9 cellular contexts compared by ENCODE assay signal in genomic region chr4:10074767-10075105, GRCh38. TPM values are rescaled to one million over a fixed set of nuclear protein-coding genes. Genes with fewer than 3 reads are reported as not detected.
DNase-seq lines count a peak whose midpoint lies in the region; ATAC-seq lines count a peak whose summit lies in the region.
"Had no signal": no experiment of that assay in that cellular context is flagged by ENCODE, and none has a peak within 500 bp of the region (broad histone marks: within the 10 kb centered on the region; RNA-seq: fewer than 3 reads in every experiment).

No MANE protein-coding gene starts in this region.

- peaks cover 25% of the 10 kb centered on the region for H3K79me1 ChIP-seq in mesenchymal stem cell (replicated peaks; ENCODE audit: low read length, poor library complexity, severe bottlenecking)

- no peak overlapping the region for H3K4ac ChIP-seq in mesenchymal stem cell (ENCODE audit: low read depth in 1 of 2, low read length in 2 of 2)

- H3K14ac ChIP-seq in mesenchymal stem cell (ENCODE audit: low read length in 2 of 2) = no peak overlapping the region

- no peaks in the 10 kb centered on the region for H3K9me3 ChIP-seq in mesenchymal stem cell (ENCODE audit: control insufficient read depth, low read length)

- DNase-seq in COLO829 (ENCODE audit: low spot score) (peak; percentile 11), HuH-7.5 (ENCODE audit: low spot score) (peak; percentile 42), astrocyte of the hippocampus (ENCODE audit: low read depth, low spot score) (peak; percentile 76), mesenchymal stem cell (peak; percentile 65)
- no peak for DNase-seq in stimulated activated naive CD4-positive, alpha-beta T cell treated with Interleukin-2 at 50 U/mL for 16 hours (lab: John Stamatoyannopoulos, UW)
- DNase-seq: naive B cell had no signal

- H2BK15ac ChIP-seq in mesenchymal stem cell (ENCODE audit: low read depth, poor library complexity, severe bottlenecking) = no peak overlapping the region

- no peak overlapping the region for H2BK12ac ChIP-seq in mesenchymal stem cell (ENCODE audit: low read length in 2 of 2)

- no peak for ATAC-seq in GM18517 (IDR thresholded peaks at IDR 0.05; ENCODE audit: unreplicated experiment)
- no peak for ATAC-seq in HG02678 (IDR thresholded peaks at IDR 0.05; ENCODE audit: unreplicated experiment)
- no peak for ATAC-seq in HG03159 (IDR thresholded peaks at IDR 0.05; ENCODE audit: unreplicated experiment)

- WGBS in mesenchymal stem cell = 96% methylated on average over 7 of the region's 7 CpGs

- no peak overlapping the region for H3K4me2 ChIP-seq in mesenchymal stem cell (ENCODE audit: low read length, poor library complexity, severe bottlenecking)

- H3K4me1 ChIP-seq in mesenchymal stem cell (ENCODE audit: control insufficient read depth, insufficient read depth, low read depth, low read length) = peaks cover 17% of the 10 kb centered on the region

- H3K23ac ChIP-seq in mesenchymal stem cell (ENCODE audit: low read length in 2 of 2) = no peak overlapping the region

- no peak overlapping the region for H3K4me3 ChIP-seq in mesenchymal stem cell (ENCODE audit: insufficient read depth in 1 of 2, low read depth in 1 of 2, low read length in 2 of 2)

- H3K9ac ChIP-seq in mesenchymal stem cell (ENCODE audit: low read length) = peak overlapping the region; percentile 11

- no peak overlapping the region for H3K18ac ChIP-seq in mesenchymal stem cell (ENCODE audit: low read depth in 1 of 2, low read length in 2 of 2)

- no peak overlapping the region for H2BK5ac ChIP-seq in mesenchymal stem cell (ENCODE audit: low read depth, low read length, poor library complexity, severe bottlenecking)

- no peak overlapping the region for H4K91ac ChIP-seq in mesenchymal stem cell (ENCODE audit: low read length)

- H2AFZ ChIP-seq in mesenchymal stem cell (ENCODE audit: low read depth, low read length) = no peak overlapping the region

- peak overlapping the region; percentile 48 for H3K27ac ChIP-seq in mesenchymal stem cell (ENCODE audit: low read length, poor library complexity, severe bottlenecking)

- peaks cover 62 to 97% of the 10 kb centered on the region in 2 experiments for H3K36me3 ChIP-seq in mesenchymal stem cell (ENCODE audit: control insufficient read depth in 1 of 2, insufficient read depth in 2 of 2, low read depth in 1 of 2, low read length in 2 of 2)

- H2AK5ac ChIP-seq in mesenchymal stem cell (ENCODE audit: low read length, severe bottlenecking) = no peak overlapping the region

- H4K8ac ChIP-seq in mesenchymal stem cell (ENCODE audit: low read length) = no peak overlapping the region

- H2BK120ac ChIP-seq in mesenchymal stem cell (ENCODE audit: low read depth, low read length) = no peak overlapping the region

- no peaks in the 10 kb centered on the region for H3K27me3 ChIP-seq in mesenchymal stem cell (ENCODE audit: control insufficient read depth in 1 of 2, insufficient read depth in 1 of 2, low read length in 2 of 2)

RNA-seq across cellular contexts. Expression of gene WDR1, which starts 41.9 kb away (rescaled TPM):
- polyA plus RNA-seq in mesenchymal stem cell (2013, experiment 1 of 2) = 208 TPM
- polyA plus RNA-seq in mesenchymal stem cell (2013, experiment 2 of 2) = 215 TPM

RNA-seq across cellular contexts. Expression of gene SLC2A9, which starts 53.4 kb away (rescaled TPM):
- 0.33 TPM for polyA plus RNA-seq in mesenchymal stem cell (2013, experiment 1 of 2)
- 0.34 TPM for polyA plus RNA-seq in mesenchymal stem cell (2013, experiment 2 of 2)
